In genomic region chr11:128688896-128689546, GRCh38 we compare ENCODE assay signal across 2 cellular contexts.
A peak's percentile ranks its signal among the peaks of the same experiment; 100 is the strongest.
TF ChIP-seq lines count a peak whose summit lies in the region.

No MANE protein-coding gene starts in this region.

TF ChIP-seq in HepG2, 621 proteins besides CTCF, POLR2A, EP300 and RAD21:
- TF ChIP-seq ZNF629 (CRISPR knock-in tag; conservative IDR thresholded peaks at IDR 0.05): 0 out of 2 replicates have a peak, but pooled peaks have one; percentile 17
- no peak for TF ChIP-seq FOXC1 (CRISPR knock-in tag; IDR thresholded peaks at IDR 0.05; ENCODE audit: borderline replicate concordance)

TF ChIP-seq in SK-N-SH treated with all-trans-retinoic acid at 6 μM for 48 hours, 23 proteins besides CTCF, POLR2A, EP300 and RAD21 (continued from another document):
- no peak for TF ChIP-seq PATZ1 (CRISPR knock-in tag; IDR thresholded peaks at IDR 0.05; ENCODE audit: borderline replicate concordance)
- TF ChIP-seq TCF4 (CRISPR knock-in tag; IDR thresholded peaks at IDR 0.05; ENCODE audit: borderline replicate concordance): no peak
- TF ChIP-seq ZC3H10 (CRISPR knock-in tag; IDR thresholded peaks at IDR 0.05): no peak
- TF ChIP-seq TOX (CRISPR knock-in tag; IDR thresholded peaks at IDR 0.05; ENCODE audit: borderline replicate concordance): no peak
- TF ChIP-seq ZFP3 (CRISPR knock-in tag; IDR thresholded peaks at IDR 0.05): no peak
- TF ChIP-seq PPARA (CRISPR knock-in tag; IDR thresholded peaks at IDR 0.05; ENCODE audit: borderline replicate concordance): no peak
- no peak for TF ChIP-seq ZFP30 (CRISPR knock-in tag; IDR thresholded peaks at IDR 0.05)
